In the genomic region with DNA sequence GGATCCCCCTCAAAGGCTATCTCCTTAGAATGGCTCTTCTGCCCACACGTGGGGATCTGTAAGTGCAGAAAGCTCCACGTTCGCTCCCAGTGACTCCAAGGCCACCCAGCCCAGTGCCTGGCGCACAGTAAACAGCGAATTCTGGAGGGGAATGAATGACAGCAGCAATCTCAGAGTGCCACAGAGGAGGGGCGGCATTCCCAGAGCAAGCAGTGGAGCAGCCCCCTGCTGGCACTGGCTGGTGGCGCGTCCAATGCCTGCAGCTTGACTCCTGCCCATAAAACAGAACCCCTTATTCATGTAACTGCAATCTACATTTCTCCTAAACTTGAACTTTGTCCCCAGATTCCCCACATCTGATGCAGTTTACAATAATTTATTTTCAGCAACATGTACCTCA, we compare ENCODE assay signal across 10 cellular contexts.
DNase-seq lines count a peak whose midpoint lies in the region; ATAC-seq and TF ChIP-seq lines count a peak whose summit lies in the region.
"Had no signal": no experiment of that assay in that cellular context is flagged by ENCODE, and none has a peak within 500 bp of the region (broad histone marks: within the 10 kb centered on the region; RNA-seq: fewer than 3 reads in every experiment).

No MANE protein-coding gene starts in this region.

- H3K4me3 ChIP-seq in GM12864 (ENCODE audit: low read depth, low read length) = no peak overlapping the region
- H3K4me3 ChIP-seq in foreskin fibroblast (ENCODE audit: low read depth in 1 of 2, low read length in 2 of 2) = no peak overlapping the region
- H3K4me3 ChIP-seq: mucosa of descending colon, tibial nerve had no signal

- peak; percentile 66 for TF ChIP-seq CTCF in GM12864 (IDR thresholded peaks at IDR 0.05; ENCODE audit: low read depth, low read length, missing control alignments)
- TF ChIP-seq CTCF in foreskin fibroblast (IDR thresholded peaks at IDR 0.05; ENCODE audit: low read depth, low read length) = peak; percentile 21

- ATAC-seq in HG02678 (IDR thresholded peaks at IDR 0.05; ENCODE audit: unreplicated experiment) = no peak
- ATAC-seq: mucosa of descending colon had no signal

- in situ Hi-C loops in ACHN (cut with HindIII; ENCODE audit: low pct_ligation_motif_present, low pct_unique_long_range_greater_than_20kb, low sequenced_read_pairs) = no loop called here

- DNase-seq in ACHN (peak; percentile 5), GM12864 (ENCODE audit: low read depth) (no peak), RKO (ENCODE audit: low spot score) (peak; percentile 46), foreskin fibroblast (peak in 1 of 2 donors; percentile 27), GM19240 (ENCODE audit: insufficient read length, low spot score) (no peak), NCI-H774 (lab: John Stamatoyannopoulos, UW) (no peak), epidermal melanocyte (ENCODE audit: insufficient read length, low spot score) (no peak)

Comparison
In these comparisons a context has a peak if more than half of its experiments do, and no peak if none do; other contexts are left out.
1. DNase-seq: peak in ACHN (single experiment) and RKO (single experiment); none in GM12864 (single experiment), GM19240 (single experiment), NCI-H774 (single experiment) and epidermal melanocyte (single experiment).